Comparison of ENCODE assay signal across 9 cellular contexts in the genomic region with DNA sequence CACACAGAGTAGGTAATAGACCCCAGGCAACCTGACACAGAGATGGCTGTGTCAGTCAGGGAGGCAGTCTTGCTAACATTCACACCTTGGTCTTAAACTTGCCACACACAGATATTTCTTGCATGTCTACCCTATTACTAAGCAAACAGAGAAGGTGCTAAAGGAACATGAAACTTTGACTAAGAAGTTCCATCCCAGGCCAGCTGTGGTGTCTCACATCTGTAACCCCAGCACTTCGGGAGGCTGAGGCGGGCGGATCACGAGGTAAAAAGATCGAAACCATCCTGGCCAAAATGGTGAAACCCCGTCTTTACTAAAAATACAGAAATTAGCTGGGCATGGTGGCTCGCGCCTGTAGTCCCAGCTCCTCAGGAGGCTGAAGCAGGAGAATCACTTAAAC.
A peak's percentile ranks its signal among the peaks of the same experiment; 100 is the strongest.
DNase-seq lines count a peak whose midpoint lies in the region; ATAC-seq and TF ChIP-seq lines count a peak whose summit lies in the region.
"Had no signal": no experiment of that assay in that cellular context is flagged by ENCODE, and none has a peak within 500 bp of the region (broad histone marks: within the 10 kb centered on the region; RNA-seq: fewer than 3 reads in every experiment).

No MANE protein-coding gene starts in this region.

- peaks cover 13% of the 10 kb centered on the region for H3K27me3 Mint-ChIP-seq in CD4-positive, alpha-beta T cell
- H3K27me3 Mint-ChIP-seq in activated naive CD8-positive, alpha-beta T cell treated with anti-CD3 and anti-CD28 coated beads, Interleukin-2, amount 10 ng/mL, durations not matched to agents 7 days and 5 days, result no peaks in the 10 kb centered on the region

- H3K9me3 Mint-ChIP-seq in CD4-positive, alpha-beta T cell, result no peaks in the 10 kb centered on the region
- H3K9me3 Mint-ChIP-seq in activated naive CD8-positive, alpha-beta T cell treated with anti-CD3 and anti-CD28 coated beads, Interleukin-2, amount 10 ng/mL, durations not matched to agents 7 days and 5 days, result peaks cover 3% of the 10 kb centered on the region

- 95 to 97% methylated on average over 8 of the region's 8 CpGs for WGBS in tibial nerve, 2 donors

- no peak overlapping the region for H3K4me3 ChIP-seq in tibial nerve

- no peak overlapping the region for H3K27ac ChIP-seq in CD4-positive, alpha-beta T cell (ENCODE audit: low read depth, low read length)
- H3K27ac ChIP-seq in tibial nerve, result no peak overlapping the region
- H3K27ac ChIP-seq: C4-2B had no signal

- H3K27me3 ChIP-seq in CD4-positive, alpha-beta T cell (ENCODE audit: control insufficient read depth, insufficient read depth, low read length), result no peaks in the 10 kb centered on the region
- H3K27me3 ChIP-seq in tibial nerve, result no peaks in the 10 kb centered on the region

- CTCF ChIA-PET in CD4-positive, alpha-beta T cell (lab: Charles Lee), result no interaction called here

- intact Hi-C loops in CD4-positive, alpha-beta T cell (cut with DNase I, micrococcal nuclease), result no loop called here

- TF ChIP-seq EP300 in tibial nerve (IDR thresholded peaks at IDR 0.05), result no peak

- no peaks in the 10 kb centered on the region for H3K36me3 Mint-ChIP-seq in CD4-positive, alpha-beta T cell (ENCODE audit: low read depth)
- no peaks in the 10 kb centered on the region for H3K36me3 Mint-ChIP-seq in activated naive CD8-positive, alpha-beta T cell treated with anti-CD3 and anti-CD28 coated beads, Interleukin-2, amount 10 ng/mL, durations not matched to agents 7 days and 5 days

- H3K36me3 ChIP-seq in tibial nerve, result no peaks in the 10 kb centered on the region

- DNase-seq in CD4-positive, alpha-beta T cell, result no peak
- DNase-seq in activated naive CD8-positive, alpha-beta T cell treated with anti-CD3 and anti-CD28 coated beads, Interleukin-2, amount 10 ng/mL, durations not matched to agents 7 days and 5 days, result no peak
- DNase-seq in NCI-H1417 (lab: John Stamatoyannopoulos, UW), result no peak
- DNase-seq in ecto neural progenitor cell (ENCODE audit: low spot score), result no peak
- DNase-seq in NCI-H2227 (lab: John Stamatoyannopoulos, UW; ENCODE audit: unreplicated experiment), result no peak
- no peak for DNase-seq in tibial nerve (ENCODE audit: low spot score in 2 of 2)

- TF ChIP-seq POLR2A in tibial nerve (IDR thresholded peaks at IDR 0.05), result no peak

- H3K4me1 Mint-ChIP-seq in CD4-positive, alpha-beta T cell (ENCODE audit: low read depth), result no peaks in the 10 kb centered on the region
- peaks cover 3% of the 10 kb centered on the region for H3K4me1 Mint-ChIP-seq in activated naive CD8-positive, alpha-beta T cell treated with anti-CD3 and anti-CD28 coated beads, Interleukin-2, amount 10 ng/mL, durations not matched to agents 7 days and 5 days

- no peak overlapping the region for H3K27ac Mint-ChIP-seq in CD4-positive, alpha-beta T cell
- no peak overlapping the region for H3K27ac Mint-ChIP-seq in activated naive CD8-positive, alpha-beta T cell treated with anti-CD3 and anti-CD28 coated beads, Interleukin-2, amount 10 ng/mL, durations not matched to agents 7 days and 5 days

- no peak for TF ChIP-seq CTCF in CD4-positive, alpha-beta T cell (IDR thresholded peaks at IDR 0.05)
- no peak for TF ChIP-seq CTCF in tibial nerve (IDR thresholded peaks at IDR 0.05)

- no peaks in the 10 kb centered on the region for H3K4me1 ChIP-seq in tibial nerve

- H3K9me3 ChIP-seq in CD4-positive, alpha-beta T cell (ENCODE audit: control insufficient read depth, low read length), result no peaks in the 10 kb centered on the region
- no peaks in the 10 kb centered on the region for H3K9me3 ChIP-seq in tibial nerve

- H3K4me3 Mint-ChIP-seq in CD4-positive, alpha-beta T cell, result peak overlapping the region; percentile 0
- no peak overlapping the region for H3K4me3 Mint-ChIP-seq in activated naive CD8-positive, alpha-beta T cell treated with anti-CD3 and anti-CD28 coated beads, Interleukin-2, amount 10 ng/mL, durations not matched to agents 7 days and 5 days

- POLR2A ChIA-PET in CD4-positive, alpha-beta T cell (lab: Charles Lee), result no interaction called here
- POLR2A ChIA-PET in activated naive CD8-positive, alpha-beta T cell treated with anti-CD3 and anti-CD28 coated beads, Interleukin-2, amount 10 ng/mL, durations not matched to agents 7 days and 5 days (lab: Charles Lee), result no interaction called here

- ATAC-seq in CD4-positive, alpha-beta T cell (ENCODE audit: poor library complexity), result no peak
- ATAC-seq in GM21390 (IDR thresholded peaks at IDR 0.05; ENCODE audit: unreplicated experiment), result peak; percentile 89
- ATAC-seq in HG03558 (IDR thresholded peaks at IDR 0.05; ENCODE audit: extremely low read depth, unreplicated experiment), result peak; percentile 88
- peak; percentile 61 for ATAC-seq in activated naive CD8-positive, alpha-beta T cell treated with anti-CD3 and anti-CD28 coated beads, Interleukin-2, amount 10 ng/mL, durations not matched to agents 7 days and 5 days (ENCODE audit: low read depth)
